16 cellular contexts compared by ENCODE assay signal in genomic region chr3:7461202-7461825, GRCh38.
A peak's percentile ranks its signal among the peaks of the same experiment; 100 is the strongest.
DNase-seq lines count a peak whose midpoint lies in the region; ATAC-seq, FAIRE-seq and TF ChIP-seq lines count a peak whose summit lies in the region.
"Had no signal": no experiment of that assay in that cellular context is flagged by ENCODE, and none has a peak within 500 bp of the region (broad histone marks: within the 10 kb centered on the region; RNA-seq: fewer than 3 reads in every experiment).

No MANE protein-coding gene starts in this region.

- H3K9me3 ChIP-seq in GM12878 (replicated peaks; ENCODE audit: control insufficient read depth, insufficient read depth, low read length), result no peaks in the 10 kb centered on the region
- no peaks in the 10 kb centered on the region for H3K9me3 ChIP-seq in testis
- H3K9me3 ChIP-seq: tibial nerve had no signal

- 0 out of 4 replicates have a peak, but pooled peaks of 1 of the 2 experiments have one; percentile 28 for TF ChIP-seq EP300 in GM12878 (IDR thresholded peaks at IDR 0.05; ENCODE audit: borderline replicate concordance in 1 of 2, control insufficient read depth in 1 of 2, low read depth in 2 of 2, low read length in 2 of 2)

- RAD21 ChIA-PET in GM12878 (lab: Charles Lee; ENCODE audit: unreplicated experiment), result no interaction called here

- ATAC-seq in GM19025 (IDR thresholded peaks at IDR 0.05; ENCODE audit: low read depth, unreplicated experiment) (peak; percentile 97), GM21717 (IDR thresholded peaks at IDR 0.05; ENCODE audit: unreplicated experiment) (peak; percentile 98), HG03139 (IDR thresholded peaks at IDR 0.05; ENCODE audit: unreplicated experiment) (peak; percentile 81), GM12878 (peak; percentile 98)
- ATAC-seq: Right ventricle myocardium inferior had no signal

- no peak overlapping the region for H3K4me2 ChIP-seq in GM12878 (ENCODE audit: control insufficient read depth, insufficient read depth)

- no TSS peak for BruUV-seq in GM12878 (replicated peaks; lab: Mats Ljungman, UMichigan)

- SMC1A ChIA-PET in GM12878 (lab: Charles Lee; ENCODE audit: uncharacterized antibody, unreplicated experiment), result no interaction called here

- H3K4me3 ChIP-seq in GM12878, result no peak overlapping the region
- no peak overlapping the region for H3K4me3 ChIP-seq in dorsolateral prefrontal cortex
- no peak overlapping the region for H3K4me3 ChIP-seq in testis
- H3K4me3 ChIP-seq: tibial nerve had no signal

- no peak for TF ChIP-seq CTCF in GM12878 (IDR thresholded peaks at IDR 0.05 in 2 of 3, conservative IDR thresholded peaks at IDR 0.05 in 1 of 3; ENCODE audit: control insufficient read depth in 2 of 3, extremely low read depth in 1 of 3, insufficient read depth in 1 of 3, low read depth in 3 of 3, low read length in 3 of 3)
- no peak for TF ChIP-seq CTCF in dorsolateral prefrontal cortex (IDR thresholded peaks at IDR 0.05 in 54 of 56, conservative IDR thresholded peaks at IDR 0.05 in 2 of 56; ENCODE audit: low read depth in 1 of 56, partially characterized antibody in 56 of 56)
- TF ChIP-seq CTCF in testis (IDR thresholded peaks at IDR 0.05), result no peak

- in situ Hi-C loops in GM12878 (cut with MboI), result no loop called here

- H3K4me1 ChIP-seq in GM12878 (ENCODE audit: control insufficient read depth, insufficient read depth, low read length) (no peaks in the 10 kb centered on the region), testis (no peaks in the 10 kb centered on the region)
- H3K4me1 ChIP-seq: tibial nerve had no signal

- intact Hi-C loops in GM12878 (cut with micrococcal nuclease; ENCODE audit: unreplicated experiment), result no loop called here
- intact Hi-C loops in dorsolateral prefrontal cortex (cut with DNase I), result no loop called here
- intact Hi-C loops in testis (cut with DNase I; ENCODE audit: low total_unique reads), result no loop called here

- H3K9ac ChIP-seq in GM12878 (ENCODE audit: control insufficient read depth, insufficient read depth, low read length), result no peak overlapping the region

- no peak for TF ChIP-seq POLR2A in GM12878 (IDR thresholded peaks at IDR 0.05; ENCODE audit: low read depth, low read length)
- no peak for TF ChIP-seq POLR2A in testis (IDR thresholded peaks at IDR 0.05)

- CTCF ChIA-PET in GM12878 (lab: Yijun Ruan, JAX), result interaction anchor here (0.6 kb wide), 1 partner anchor 122 kb away, joined by 3 read pairs; no protein-coding TSS in a partner anchor

- no peaks in the 10 kb centered on the region for H4K20me1 ChIP-seq in GM12878 (ENCODE audit: control insufficient read depth, insufficient read depth)

- no peaks in the 10 kb centered on the region for H3K79me2 ChIP-seq in GM12878 (ENCODE audit: control insufficient read depth, insufficient read depth, low read length)

- no peak overlapping the region for H2AFZ ChIP-seq in GM12878 (ENCODE audit: control insufficient read depth, low read depth, low read length)

- H3K36me3 ChIP-seq in GM12878 (ENCODE audit: control insufficient read depth in 2 of 2, insufficient read depth in 2 of 2, low read length in 1 of 2), result no peaks in the 10 kb centered on the region
- H3K36me3 ChIP-seq in testis (ENCODE audit: low read depth, missing control alignments), result no peaks in the 10 kb centered on the region
- H3K36me3 ChIP-seq: tibial nerve had no signal

- no peak for DNase-seq in GM12878 (ENCODE audit: low read depth, low spot score)
- DNase-seq in dorsolateral prefrontal cortex, result no peak
- no peak for DNase-seq in NCI-H1930 (lab: John Stamatoyannopoulos, UW)
- DNase-seq in testis, result no peak
- DNase-seq in amniotic stem cell (lab: John Stamatoyannopoulos, UW), result no peak
- DNase-seq: activated naive CD8-positive, alpha-beta T cell treated with anti-CD3 and anti-CD28 coated beads for 36 hours; CD8-positive, alpha-beta memory T cell; GDM1; mammary epithelial cell; small intestine had no signal

- TF ChIP-seq RAD21 in GM12878 (IDR thresholded peaks at IDR 0.05; ENCODE audit: insufficient read depth, low read depth, low read length), result no peak

- 2% methylated on average over 8 of the region's 8 CpGs for WGBS in GM12878 (ENCODE audit: insufficient coverage, insufficient replicate concordance, low lambda C conversion rate, missing lambda C conversion rate)
- 78 to 81% methylated on average over 8 of the region's 8 CpGs for WGBS in testis, 2 donors

- FAIRE-seq in GM12878 (lab: Jason Lieb, UNC), result peak; percentile 38
- FAIRE-seq: small intestine, TTC549 had no signal

- no peak overlapping the region for H3K27ac ChIP-seq in GM12878 (ENCODE audit: control insufficient read depth, insufficient read depth)
- no peak overlapping the region for H3K27ac ChIP-seq in dorsolateral prefrontal cortex
- no peak overlapping the region for H3K27ac ChIP-seq in testis
- H3K27ac ChIP-seq: tibial nerve had no signal

- H3K27me3 ChIP-seq in GM12878 (replicated peaks in 1 of 2; ENCODE audit: control insufficient read depth in 2 of 2, insufficient read depth in 2 of 2, low read length in 1 of 2) (no peaks in the 10 kb centered on the region), dorsolateral prefrontal cortex (no peaks in the 10 kb centered on the region), testis (no peaks in the 10 kb centered on the region)
- H3K27me3 ChIP-seq: tibial nerve had no signal

- POLR2A ChIA-PET in GM12878 (lab: Charles Lee), result no interaction called here

TF ChIP-seq in GM12878, 131 proteins besides CTCF, POLR2A, EP300 and RAD21:
- TF ChIP-seq SREBF1 (IDR thresholded peaks at IDR 0.05; ENCODE audit: low read length) (no peak), E2F8 (IDR thresholded peaks at IDR 0.05; ENCODE audit: low read depth, partially characterized antibody) (no peak), IKZF1 (conservative IDR thresholded peaks at IDR 0.05) (0 out of 2 replicates have a peak, but pooled peaks have one; percentile 17), ATF7 (IDR thresholded peaks at IDR 0.05; ENCODE audit: low read depth) (peak; percentile 53; the same call in 1 of the 2 replicates), DPF2 (IDR thresholded peaks at IDR 0.05) (peak; percentile 46; the same call in 1 of the 2 replicates), MTA2 (IDR thresholded peaks at IDR 0.05; ENCODE audit: low read depth) (peak; percentile 57; the same call in 1 of the 2 replicates), HDAC6 (IDR thresholded peaks at IDR 0.05; ENCODE audit: unreplicated experiment) (no peak), MEF2A (IDR thresholded peaks at IDR 0.05; ENCODE audit: insufficient read depth, low read depth, low read length) (no peak), JUNB (IDR thresholded peaks at IDR 0.05) (no peak), RCOR1 (conservative IDR thresholded peaks at IDR 0.05; ENCODE audit: low read depth, low read length) (no peak), RUNX3 (IDR thresholded peaks at IDR 0.05; ENCODE audit: low read length) (peak; percentile 42), PAX5 (IDR thresholded peaks at IDR 0.05; ENCODE audit: borderline replicate concordance, low read depth, low read length) (no peak), BCL11A (IDR thresholded peaks at IDR 0.05; ENCODE audit: low read depth, low read length) (0 out of 2 replicates have a peak, but pooled peaks have one; percentile 19), YY1 (IDR thresholded peaks at IDR 0.05; ENCODE audit: low read depth, low read length) (no peak)
